In the genomic region with DNA sequence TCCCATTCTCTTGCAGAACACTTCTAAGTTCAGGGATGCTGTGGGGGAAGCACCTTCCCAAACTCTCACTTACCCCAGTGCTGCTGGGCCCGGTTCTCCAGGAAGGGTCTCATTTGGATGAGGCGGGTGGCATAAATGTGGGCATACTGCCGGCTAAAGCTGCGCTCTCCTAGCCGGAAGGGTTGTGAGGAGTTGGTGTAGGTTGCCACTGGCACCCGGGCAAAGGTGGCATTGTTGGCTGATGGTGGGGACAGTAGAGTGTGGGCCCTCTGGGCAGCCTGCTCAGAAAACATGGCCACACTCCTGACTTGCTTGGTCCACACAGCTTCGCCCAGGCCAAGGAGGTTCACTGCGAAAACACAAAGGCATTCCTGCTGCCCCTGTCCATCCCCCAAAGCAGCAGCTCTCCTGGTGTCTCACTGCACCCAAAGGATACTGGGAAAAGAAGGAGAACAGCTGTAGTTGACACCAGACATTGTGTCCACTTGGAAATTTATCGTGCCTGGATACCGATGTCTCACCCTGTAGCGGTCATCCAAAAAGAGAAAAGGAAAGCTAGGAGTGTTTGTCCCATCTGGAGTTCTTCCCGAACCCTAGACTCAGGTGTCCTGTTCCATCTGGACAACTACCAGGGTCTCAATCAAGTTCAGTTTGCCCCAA, we compare ENCODE assay signal across 12 cellular contexts. TPM values are rescaled to one million over a fixed set of nuclear protein-coding genes. Genes with fewer than 3 reads are reported as not detected.
DNase-seq lines count a peak whose midpoint lies in the region; ATAC-seq and TF ChIP-seq lines count a peak whose summit lies in the region.
"Had no signal": no experiment of that assay in that cellular context is flagged by ENCODE, and none has a peak within 500 bp of the region (broad histone marks: within the 10 kb centered on the region; RNA-seq: fewer than 3 reads in every experiment).

No MANE protein-coding gene starts in this region.

- H3K27ac Mint-ChIP-seq in activated naive CD4-positive, alpha-beta T cell treated with anti-CD3 and anti-CD28 coated beads, Interleukin-2, amount 50 U/mL, for 24 hours, result no peak overlapping the region
- H3K27ac Mint-ChIP-seq in endothelial cell (ENCODE audit: unreplicated experiment), result no peak overlapping the region

- H3K27me3 ChIP-seq in iPS-20b (ENCODE audit: insufficient read depth, low read length) (peaks cover 8% of the 10 kb centered on the region; the same call in 1 of the 2 replicates), thoracic aorta (replicated peaks; ENCODE audit: insufficient read depth) (no peaks in the 10 kb centered on the region)

- TF ChIP-seq CTCF in thoracic aorta (IDR thresholded peaks at IDR 0.05) (no peak), endothelial cell (IDR thresholded peaks at IDR 0.05; ENCODE audit: unreplicated experiment) (no peak)

- no peak for DNase-seq in activated naive CD4-positive, alpha-beta T cell treated with Interleukin-2 at 50 U/mL for 16 hours
- DNase-seq in SK-N-MC (ENCODE audit: low read depth, low spot score) (no peak), thoracic aorta (ENCODE audit: low spot score) (no peak), NCI-H748 treated with DMSO at 0.1 percent for 48 hours (lab: John Stamatoyannopoulos, UW) (no peak), endothelial cell (ENCODE audit: low spot score) (no peak)
- DNase-seq: islet precursor cell had no signal

- H3K36me3 ChIP-seq in SK-N-MC (ENCODE audit: insufficient read depth, low read length) (peaks cover 49% of the 10 kb centered on the region), iPS-20b (ENCODE audit: insufficient read depth, low read depth, low read length) (peaks cover 49% of the 10 kb centered on the region), thoracic aorta (no peaks in the 10 kb centered on the region)

- H3K4me1 ChIP-seq in iPS-20b (ENCODE audit: insufficient read depth, low read length), result no peaks in the 10 kb centered on the region
- peaks cover 8 to 20% of the 10 kb centered on the region in 2 donors for H3K4me1 ChIP-seq in thoracic aorta (ENCODE audit: control insufficient read depth in 1 of 2, low read depth in 2 of 2)

- H3K4me3 ChIP-seq in SK-N-MC (peak overlapping the region; percentile 94), iPS-20b (ENCODE audit: low read length) (peak overlapping the region; percentile 77; the same call in 1 of the 2 replicates), thoracic aorta (no peak overlapping the region)

- H3K4me3 Mint-ChIP-seq in activated naive CD4-positive, alpha-beta T cell treated with anti-CD3 and anti-CD28 coated beads, Interleukin-2, amount 50 U/mL, for 24 hours, result peak overlapping the region; percentile 93
- no peak overlapping the region for H3K4me3 Mint-ChIP-seq in endothelial cell (ENCODE audit: unreplicated experiment)

- no peaks in the 10 kb centered on the region for H3K27me3 Mint-ChIP-seq in activated naive CD4-positive, alpha-beta T cell treated with anti-CD3 and anti-CD28 coated beads, Interleukin-2, amount 50 U/mL, for 24 hours
- H3K27me3 Mint-ChIP-seq in endothelial cell (ENCODE audit: unreplicated experiment), result peaks cover 9% of the 10 kb centered on the region

- H3K9ac ChIP-seq in SK-N-MC (ENCODE audit: insufficient read length) (peak overlapping the region; percentile 90), iPS-20b (ENCODE audit: low read depth, low read length) (no peak overlapping the region)

- ATAC-seq in thoracic aorta (ENCODE audit: insufficient number of reproducible peaks, low FRiP score, low read depth), result no peak
- no peak for ATAC-seq in GM21529 (IDR thresholded peaks at IDR 0.05; ENCODE audit: unreplicated experiment)

- H3K4me1 Mint-ChIP-seq in activated naive CD4-positive, alpha-beta T cell treated with anti-CD3 and anti-CD28 coated beads, Interleukin-2, amount 50 U/mL, for 24 hours, result peaks cover 42% of the 10 kb centered on the region
- peaks cover 7% of the 10 kb centered on the region for H3K4me1 Mint-ChIP-seq in endothelial cell (ENCODE audit: unreplicated experiment)

- peaks cover 13% of the 10 kb centered on the region for H3K36me3 Mint-ChIP-seq in activated naive CD4-positive, alpha-beta T cell treated with anti-CD3 and anti-CD28 coated beads, Interleukin-2, amount 50 U/mL, for 24 hours
- peaks cover 14% of the 10 kb centered on the region for H3K36me3 Mint-ChIP-seq in endothelial cell (ENCODE audit: low read depth, unreplicated experiment)

- H3K27ac ChIP-seq in SK-N-MC (no peak overlapping the region), iPS-20b (ENCODE audit: low read length) (no peak overlapping the region), thoracic aorta (peak overlapping the region; percentile 63 to 68)

- no peaks in the 10 kb centered on the region for H3K9me3 Mint-ChIP-seq in activated naive CD4-positive, alpha-beta T cell treated with anti-CD3 and anti-CD28 coated beads, Interleukin-2, amount 50 U/mL, for 24 hours
- H3K9me3 Mint-ChIP-seq in endothelial cell (ENCODE audit: unreplicated experiment), result peaks cover 3% of the 10 kb centered on the region

- H3K9me3 ChIP-seq in SK-N-MC (ENCODE audit: low read depth, low read length) (no peaks in the 10 kb centered on the region), iPS-20b (ENCODE audit: insufficient read depth, low read depth, low read length) (no peaks in the 10 kb centered on the region), thoracic aorta (no peaks in the 10 kb centered on the region)

RNA-seq across cellular contexts. Expression of a gene that starts 1.5 kb away (rescaled TPM):
- total RNA-seq in thoracic aorta, result 10 to 100 TPM; 38.7 to 43.8 TPM
- total RNA-seq in endothelial cell (ENCODE audit: unreplicated experiment), result 39.9 TPM

RNA-seq across cellular contexts. Expression of a gene that starts 17.7 kb away (rescaled TPM):
- total RNA-seq in thoracic aorta (1,000 to 10,000 TPM; 1,006 to 1,415 TPM), endothelial cell (ENCODE audit: unreplicated experiment) (22.2 TPM)
- total RNA-seq: M059J had no signal

RNA-seq across cellular contexts. Expression of a gene that starts 19.2 kb away (rescaled TPM):
- total RNA-seq in thoracic aorta, result not detected
- total RNA-seq in endothelial cell (ENCODE audit: unreplicated experiment), result 0.82 TPM
- total RNA-seq: activated CD8-positive, alpha-beta memory T cell treated with anti-CD3 and anti-CD28 coated beads for 36 hours; dermis microvascular lymphatic vessel endothelial cell; M059J had no signal

RNA-seq across cellular contexts. Expression of a gene that starts 39.6 kb away (rescaled TPM):
- 10 to 100 TPM; 70.0 to 78.7 TPM for total RNA-seq in thoracic aorta
- 16.9 TPM for total RNA-seq in endothelial cell (ENCODE audit: unreplicated experiment)

RNA-seq across cellular contexts. Expression of a gene that starts 56.5 kb away (rescaled TPM):
- 1 to 10 TPM; 1.8 to 9.5 TPM for total RNA-seq in thoracic aorta
- total RNA-seq in endothelial cell (ENCODE audit: unreplicated experiment), result not detected
- total RNA-seq: activated CD8-positive, alpha-beta memory T cell treated with anti-CD3 and anti-CD28 coated beads for 36 hours; dermis microvascular lymphatic vessel endothelial cell had no signal

Comparison
In these comparisons a context has a peak if more than half of its experiments do, and no peak if none do; other contexts are left out.
1. H3K27ac ChIP-seq: peak in thoracic aorta (2 of 2); none in SK-N-MC (single experiment) and iPS-20b (single experiment).
2. RNA of a gene that starts 17.7 kb away (total RNA-seq): 1,006 to 1,415 TPM in thoracic aorta; 22.2 TPM in endothelial cell (single experiment); every median in the first group is over 10 times any median in the second.